ENCODE assay signal across 19 cellular contexts in genomic region chr12:12598864-12599263, GRCh38.
"Had no signal": no experiment of that assay in that cellular context is flagged by ENCODE, and none has a peak within 500 bp of the region (broad histone marks: within the 10 kb centered on the region; RNA-seq: fewer than 3 reads in every experiment).

No MANE protein-coding gene starts in this region.

- ATAC-seq: Right ventricle myocardium inferior had no signal

- H3K27me3 ChIP-seq: MG63, Peyer's patch, SJCRH30 had no signal

- DNase-seq: Karpas-422, KG1, MG63, NCI-H1092, NCI-H1105 treated with DMSO at 0.1 percent for 48 hours, NCI-H1417 treated with DMSO at 0.1 percent for 48 hours, NCI-H146, NCI-H1694 treated with DMSO at 0.1 percent for 48 hours, NCI-H1930, NCI-H2081, NCI-H2107, NCI-H2227 treated with DMSO at 0.1 percent for 48 hours, NCI-H524, NCI-H526 treated with DMSO at 0.1 percent for 48 hours, NCI-H774, Peyer's patch, SHP77 treated with DMSO at 0.1 percent for 48 hours, SJCRH30 had no signal

- H3K4me1 ChIP-seq: Peyer's patch, SJCRH30 had no signal

- H3K27ac ChIP-seq: Peyer's patch, SJCRH30 had no signal

- H3K9me3 ChIP-seq: MG63, Peyer's patch, SJCRH30 had no signal

- H3K4me3 ChIP-seq: MG63, Peyer's patch, SJCRH30 had no signal

- H3K36me3 ChIP-seq: MG63, Peyer's patch, SJCRH30 had no signal
